ENCODE assay signal across 16 cellular contexts in genomic region chr9:124788542-124789217, GRCh38. TPM values are rescaled to one million over a fixed set of nuclear protein-coding genes. Genes with fewer than 3 reads are reported as not detected.
DNase-seq lines count a peak whose midpoint lies in the region; ATAC-seq and TF ChIP-seq lines count a peak whose summit lies in the region.
"Had no signal": no experiment of that assay in that cellular context is flagged by ENCODE, and none has a peak within 500 bp of the region (broad histone marks: within the 10 kb centered on the region; RNA-seq: fewer than 3 reads in every experiment).

No MANE protein-coding gene starts in this region.

- 86 to 92% methylated on average over 1 to 3 of the region's 3 CpGs for WGBS in endodermal cell (ENCODE audit: insufficient coverage in 1 of 2, insufficient read length in 1 of 2), 2 experiments

- H3K4me1 Mint-ChIP-seq in endodermal cell: peaks cover 9% of the 10 kb centered on the region
- no peaks in the 10 kb centered on the region for H3K4me1 Mint-ChIP-seq in activated naive CD8-positive, alpha-beta T cell treated with anti-CD3 and anti-CD28 coated beads, Interleukin-2, amount 50 U/mL, for 24 hours
- H3K4me1 Mint-ChIP-seq: CD4-positive, alpha-beta memory T cell had no signal

- H3K27me3 Mint-ChIP-seq in endodermal cell (ENCODE audit: insufficient read depth): no peaks in the 10 kb centered on the region
- H3K27me3 Mint-ChIP-seq in activated naive CD8-positive, alpha-beta T cell treated with anti-CD3 and anti-CD28 coated beads, Interleukin-2, amount 50 U/mL, for 24 hours: peaks cover 2% of the 10 kb centered on the region

- H3K27me3 ChIP-seq in RWPE2 (ENCODE audit: insufficient read depth, poor library complexity, severe bottlenecking) (no peaks in the 10 kb centered on the region), endodermal cell (ENCODE audit: control insufficient read depth, insufficient read depth, low read length, poor library complexity, severe bottlenecking) (no peaks in the 10 kb centered on the region), tibial artery (peaks cover 0 to 12% of the 10 kb centered on the region in 2 donors), lower lobe of right lung (ENCODE audit: low read depth) (no peaks in the 10 kb centered on the region)
- H3K27me3 ChIP-seq: BE2C had no signal

- H3K9ac ChIP-seq in endodermal cell (ENCODE audit: extremely low read depth, low read length, poor library complexity, severe bottlenecking): no peak overlapping the region

- no peak overlapping the region for H3K27ac Mint-ChIP-seq in endodermal cell
- no peak overlapping the region for H3K27ac Mint-ChIP-seq in activated naive CD8-positive, alpha-beta T cell treated with anti-CD3 and anti-CD28 coated beads, Interleukin-2, amount 50 U/mL, for 24 hours
- H3K27ac Mint-ChIP-seq: CD4-positive, alpha-beta memory T cell had no signal

- H3K4me3 ChIP-seq in RWPE2 (ENCODE audit: severe bottlenecking) (no peak overlapping the region), endodermal cell (ENCODE audit: low read length) (no peak overlapping the region), tibial artery (no peak overlapping the region), lower lobe of right lung (no peak overlapping the region)
- H3K4me3 ChIP-seq: A549 had no signal

- intact Hi-C loops in sciatic nerve (cut with DNase I): no loop called here
- intact Hi-C loops in tibial artery (cut with DNase I; ENCODE audit: low total_unique reads): no loop called here
- intact Hi-C loops in lower lobe of right lung (cut with DNase I): no loop called here

- TF ChIP-seq CTCF in RWPE2 (IDR thresholded peaks at IDR 0.05; ENCODE audit: poor library complexity, severe bottlenecking) (no peak), endodermal cell (conservative IDR thresholded peaks at IDR 0.05) (no peak), tibial artery (IDR thresholded peaks at IDR 0.05) (no peak), lower lobe of right lung (IDR thresholded peaks at IDR 0.05) (no peak)

- DNase-seq in RWPE2 (ENCODE audit: low spot score) (peak; percentile 19), endodermal cell (peak; percentile 37), sciatic nerve (ENCODE audit: low spot score) (peak; percentile 22), tibial artery (peak; percentile 4 to 32), lower lobe of right lung (no peak)
- no peak for DNase-seq in stimulated activated naive CD4-positive, alpha-beta T cell (lab: John Stamatoyannopoulos, UW)
- no peak for DNase-seq in activated naive CD8-positive, alpha-beta T cell treated with anti-CD3 and anti-CD28 coated beads, Interleukin-2, amount 50 U/mL, for 24 hours
- DNase-seq: BE2C; CD4-positive, alpha-beta memory T cell; DMS153; DMS79 treated with DMSO at 0.1 percent for 48 hours; EL; HCEC 1CT had no signal

- ATAC-seq in RWPE2 (ENCODE audit: low read depth) (no peak), sciatic nerve (no peak), lower lobe of right lung (no peak)
- no peak for ATAC-seq in activated naive CD8-positive, alpha-beta T cell treated with anti-CD3 and anti-CD28 coated beads, Interleukin-2, amount 50 U/mL, for 24 hours
- ATAC-seq: A549 had no signal

- H3K27ac ChIP-seq in RWPE2 (ENCODE audit: poor library complexity, severe bottlenecking) (no peak overlapping the region), endodermal cell (ENCODE audit: low read depth, low read length) (no peak overlapping the region), tibial artery (no peak overlapping the region), lower lobe of right lung (no peak overlapping the region)
- H3K27ac ChIP-seq: A549, C4-2B, HL-60 had no signal

- no peaks in the 10 kb centered on the region for H3K9me3 ChIP-seq in RWPE2 (ENCODE audit: severe bottlenecking)
- no peaks in the 10 kb centered on the region for H3K9me3 ChIP-seq in endodermal cell (ENCODE audit: control insufficient read depth, low read length)
- no peaks in the 10 kb centered on the region for H3K9me3 ChIP-seq in tibial artery
- H3K9me3 ChIP-seq in lower lobe of right lung: no peaks in the 10 kb centered on the region
- H3K9me3 ChIP-seq: A549, BE2C had no signal

- peaks cover 15% of the 10 kb centered on the region for H3K4me1 ChIP-seq in RWPE2 (ENCODE audit: insufficient read depth, poor library complexity, severe bottlenecking)
- H3K4me1 ChIP-seq in endodermal cell (ENCODE audit: control insufficient read depth, insufficient read depth, low read length): no peaks in the 10 kb centered on the region
- no peaks in the 10 kb centered on the region for H3K4me1 ChIP-seq in tibial artery
- H3K4me1 ChIP-seq in lower lobe of right lung: peaks cover 32% of the 10 kb centered on the region

- H3K4me3 Mint-ChIP-seq in endodermal cell: no peak overlapping the region
- H3K4me3 Mint-ChIP-seq in activated naive CD8-positive, alpha-beta T cell treated with anti-CD3 and anti-CD28 coated beads, Interleukin-2, amount 50 U/mL, for 24 hours: no peak overlapping the region
- H3K4me3 Mint-ChIP-seq: CD4-positive, alpha-beta memory T cell had no signal

- peaks cover 7% of the 10 kb centered on the region for H3K36me3 Mint-ChIP-seq in endodermal cell (ENCODE audit: low read depth)
- H3K36me3 Mint-ChIP-seq in activated naive CD8-positive, alpha-beta T cell treated with anti-CD3 and anti-CD28 coated beads, Interleukin-2, amount 50 U/mL, for 24 hours (ENCODE audit: low read depth): no peaks in the 10 kb centered on the region
- H3K36me3 Mint-ChIP-seq: CD4-positive, alpha-beta memory T cell had no signal

- H3K9me3 Mint-ChIP-seq in endodermal cell: no peaks in the 10 kb centered on the region
- no peaks in the 10 kb centered on the region for H3K9me3 Mint-ChIP-seq in activated naive CD8-positive, alpha-beta T cell treated with anti-CD3 and anti-CD28 coated beads, Interleukin-2, amount 50 U/mL, for 24 hours
- H3K9me3 Mint-ChIP-seq: CD4-positive, alpha-beta memory T cell had no signal

- H3K36me3 ChIP-seq in RWPE2 (ENCODE audit: low read depth) (no peaks in the 10 kb centered on the region), endodermal cell (ENCODE audit: control insufficient read depth, insufficient read depth, low read length) (no peaks in the 10 kb centered on the region), tibial artery (no peaks in the 10 kb centered on the region), lower lobe of right lung (no peaks in the 10 kb centered on the region)
- H3K36me3 ChIP-seq: BE2C had no signal

RNA-seq across cellular contexts. Expression of gene OLFML2A, which starts 11.7 kb away (rescaled TPM):
- total RNA-seq in endodermal cell: 10 to 100 TPM; 28.1 to 31.2 TPM
- 8.2 TPM for polyA plus RNA-seq in endodermal cell (2013, experiment 1 of 2)
- polyA plus RNA-seq in endodermal cell (2013, experiment 2 of 2): 7.8 TPM
- total RNA-seq in sciatic nerve: 110 TPM
- 22.3 TPM for total RNA-seq in lower lobe of right lung
- total RNA-seq: CD4-positive, alpha-beta memory T cell had no signal
- polyA plus RNA-seq: CD4-positive, alpha-beta memory T cell had no signal

RNA-seq across cellular contexts. Expression of gene NR6A1, which starts 17.6 kb away (rescaled TPM):
- total RNA-seq in endodermal cell (100 to 1,000 TPM; 168 to 206 TPM), sciatic nerve (3.3 TPM), lower lobe of right lung (4.5 TPM)
- polyA plus RNA-seq in endodermal cell (2013, experiment 1 of 2): 47.4 TPM
- polyA plus RNA-seq in endodermal cell (2013, experiment 2 of 2): 49.5 TPM
- polyA plus RNA-seq: CD4-positive, alpha-beta memory T cell had no signal

Comparison
In these comparisons a context has a peak if more than half of its experiments do, and no peak if none do; other contexts are left out.
1. DNase-seq: peak in RWPE2 (single experiment), endodermal cell (single experiment), sciatic nerve (single experiment) and tibial artery (2 of 2); none in stimulated activated naive CD4-positive, alpha-beta T cell (0 of 6), activated naive CD8-positive, alpha-beta T cell treated with anti-CD3 and anti-CD28 coated beads, Interleukin-2, amount 50 U/mL, for 24 hours (single experiment) and lower lobe of right lung (single experiment).
2. RNA of gene NR6A1, which starts 17.6 kb away (total RNA-seq): 168 to 206 TPM in endodermal cell; 4.5 TPM in lower lobe of right lung (single experiment) and 3.3 TPM in sciatic nerve (single experiment); every median in the first group is over 10 times any median in the second.